In genomic region chr13:91101436-91101835, GRCh38 we compare ENCODE assay signal across 1 cellular context.
TF ChIP-seq lines count a peak whose summit lies in the region.

No MANE protein-coding gene starts in this region.

TF ChIP-seq in GM23338, 12 proteins besides CTCF, POLR2A, EP300 and RAD21 (continued from another document):
- TF ChIP-seq, protein P1, sequence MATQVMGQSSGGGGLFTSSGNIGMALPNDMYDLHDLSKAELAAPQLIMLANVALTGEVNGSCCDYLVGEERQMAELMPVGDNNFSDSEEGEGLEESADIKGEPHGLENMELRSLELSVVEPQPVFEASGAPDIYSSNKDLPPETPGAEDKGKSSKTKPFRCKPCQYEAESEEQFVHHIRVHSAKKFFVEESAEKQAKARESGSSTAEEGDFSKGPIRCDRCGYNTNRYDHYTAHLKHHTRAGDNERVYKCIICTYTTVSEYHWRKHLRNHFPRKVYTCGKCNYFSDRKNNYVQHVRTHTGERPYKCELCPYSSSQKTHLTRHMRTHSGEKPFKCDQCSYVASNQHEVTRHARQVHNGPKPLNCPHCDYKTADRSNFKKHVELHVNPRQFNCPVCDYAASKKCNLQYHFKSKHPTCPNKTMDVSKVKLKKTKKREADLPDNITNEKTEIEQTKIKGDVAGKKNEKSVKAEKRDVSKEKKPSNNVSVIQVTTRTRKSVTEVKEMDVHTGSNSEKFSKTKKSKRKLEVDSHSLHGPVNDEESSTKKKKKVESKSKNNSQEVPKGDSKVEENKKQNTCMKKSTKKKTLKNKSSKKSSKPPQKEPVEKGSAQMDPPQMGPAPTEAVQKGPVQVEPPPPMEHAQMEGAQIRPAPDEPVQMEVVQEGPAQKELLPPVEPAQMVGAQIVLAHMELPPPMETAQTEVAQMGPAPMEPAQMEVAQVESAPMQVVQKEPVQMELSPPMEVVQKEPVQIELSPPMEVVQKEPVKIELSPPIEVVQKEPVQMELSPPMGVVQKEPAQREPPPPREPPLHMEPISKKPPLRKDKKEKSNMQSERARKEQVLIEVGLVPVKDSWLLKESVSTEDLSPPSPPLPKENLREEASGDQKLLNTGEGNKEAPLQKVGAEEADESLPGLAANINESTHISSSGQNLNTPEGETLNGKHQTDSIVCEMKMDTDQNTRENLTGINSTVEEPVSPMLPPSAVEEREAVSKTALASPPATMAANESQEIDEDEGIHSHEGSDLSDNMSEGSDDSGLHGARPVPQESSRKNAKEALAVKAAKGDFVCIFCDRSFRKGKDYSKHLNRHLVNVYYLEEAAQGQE (IDR thresholded peaks at IDR 0.05; ENCODE audit: unreplicated experiment): no peak
- TF ChIP-seq NANOG (IDR thresholded peaks at IDR 0.05; ENCODE audit: borderline replicate concordance): no peak
- no peak for TF ChIP-seq ZNF331 (CRISPR knock-in tag; IDR thresholded peaks at IDR 0.05; ENCODE audit: low read depth)
- TF ChIP-seq STAT1 (IDR thresholded peaks at IDR 0.05; ENCODE audit: unreplicated experiment): no peak
- TF ChIP-seq, protein P2, sequence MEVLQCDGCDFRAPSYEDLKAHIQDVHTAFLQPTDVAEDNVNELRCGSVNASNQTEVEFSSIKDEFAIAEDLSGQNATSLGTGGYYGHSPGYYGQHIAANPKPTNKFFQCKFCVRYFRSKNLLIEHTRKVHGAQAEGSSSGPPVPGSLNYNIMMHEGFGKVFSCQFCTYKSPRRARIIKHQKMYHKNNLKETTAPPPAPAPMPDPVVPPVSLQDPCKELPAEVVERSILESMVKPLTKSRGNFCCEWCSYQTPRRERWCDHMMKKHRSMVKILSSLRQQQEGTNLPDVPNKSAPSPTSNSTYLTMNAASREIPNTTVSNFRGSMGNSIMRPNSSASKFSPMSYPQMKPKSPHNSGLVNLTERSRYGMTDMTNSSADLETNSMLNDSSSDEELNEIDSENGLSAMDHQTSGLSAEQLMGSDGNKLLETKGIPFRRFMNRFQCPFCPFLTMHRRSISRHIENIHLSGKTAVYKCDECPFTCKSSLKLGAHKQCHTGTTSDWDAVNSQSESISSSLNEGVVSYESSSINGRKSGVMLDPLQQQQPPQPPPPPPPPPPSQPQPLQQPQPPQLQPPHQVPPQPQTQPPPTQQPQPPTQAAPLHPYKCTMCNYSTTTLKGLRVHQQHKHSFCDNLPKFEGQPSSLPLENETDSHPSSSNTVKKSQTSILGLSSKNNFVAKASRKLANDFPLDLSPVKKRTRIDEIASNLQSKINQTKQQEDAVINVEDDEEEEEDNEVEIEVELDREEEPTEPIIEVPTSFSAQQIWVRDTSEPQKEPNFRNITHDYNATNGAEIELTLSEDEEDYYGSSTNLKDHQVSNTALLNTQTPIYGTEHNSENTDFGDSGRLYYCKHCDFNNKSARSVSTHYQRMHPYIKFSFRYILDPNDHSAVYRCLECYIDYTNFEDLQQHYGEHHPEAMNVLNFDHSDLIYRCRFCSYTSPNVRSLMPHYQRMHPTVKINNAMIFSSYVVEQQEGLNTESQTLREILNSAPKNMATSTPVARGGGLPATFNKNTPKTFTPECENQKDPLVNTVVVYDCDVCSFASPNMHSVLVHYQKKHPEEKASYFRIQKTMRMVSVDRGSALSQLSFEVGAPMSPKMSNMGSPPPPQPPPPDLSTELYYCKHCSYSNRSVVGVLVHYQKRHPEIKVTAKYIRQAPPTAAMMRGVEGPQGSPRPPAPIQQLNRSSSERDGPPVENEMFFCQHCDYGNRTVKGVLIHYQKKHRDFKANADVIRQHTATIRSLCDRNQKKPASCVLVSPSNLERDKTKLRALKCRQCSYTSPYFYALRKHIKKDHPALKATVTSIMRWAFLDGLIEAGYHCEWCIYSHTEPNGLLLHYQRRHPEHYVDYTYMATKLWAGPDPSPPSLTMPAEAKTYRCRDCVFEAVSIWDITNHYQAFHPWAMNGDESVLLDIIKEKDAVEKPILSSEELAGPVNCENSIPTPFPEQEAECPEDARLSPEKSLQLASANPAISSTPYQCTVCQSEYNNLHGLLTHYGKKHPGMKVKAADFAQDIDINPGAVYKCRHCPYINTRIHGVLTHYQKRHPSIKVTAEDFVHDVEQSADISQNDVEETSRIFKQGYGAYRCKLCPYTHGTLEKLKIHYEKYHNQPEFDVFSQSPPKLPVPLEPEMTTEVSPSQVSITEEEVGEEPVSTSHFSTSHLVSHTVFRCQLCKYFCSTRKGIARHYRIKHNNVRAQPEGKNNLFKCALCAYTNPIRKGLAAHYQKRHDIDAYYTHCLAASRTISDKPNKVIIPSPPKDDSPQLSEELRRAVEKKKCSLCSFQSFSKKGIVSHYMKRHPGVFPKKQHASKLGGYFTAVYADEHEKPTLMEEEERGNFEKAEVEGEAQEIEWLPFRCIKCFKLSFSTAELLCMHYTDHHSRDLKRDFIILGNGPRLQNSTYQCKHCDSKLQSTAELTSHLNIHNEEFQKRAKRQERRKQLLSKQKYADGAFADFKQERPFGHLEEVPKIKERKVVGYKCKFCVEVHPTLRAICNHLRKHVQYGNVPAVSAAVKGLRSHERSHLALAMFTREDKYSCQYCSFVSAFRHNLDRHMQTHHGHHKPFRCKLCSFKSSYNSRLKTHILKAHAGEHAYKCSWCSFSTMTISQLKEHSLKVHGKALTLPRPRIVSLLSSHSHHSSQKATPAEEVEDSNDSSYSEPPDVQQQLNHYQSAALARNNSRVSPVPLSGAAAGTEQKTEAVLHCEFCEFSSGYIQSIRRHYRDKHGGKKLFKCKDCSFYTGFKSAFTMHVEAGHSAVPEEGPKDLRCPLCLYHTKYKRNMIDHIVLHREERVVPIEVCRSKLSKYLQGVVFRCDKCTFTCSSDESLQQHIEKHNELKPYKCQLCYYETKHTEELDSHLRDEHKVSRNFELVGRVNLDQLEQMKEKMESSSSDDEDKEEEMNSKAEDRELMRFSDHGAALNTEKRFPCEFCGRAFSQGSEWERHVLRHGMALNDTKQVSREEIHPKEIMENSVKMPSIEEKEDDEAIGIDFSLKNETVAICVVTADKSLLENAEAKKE (CRISPR knock-in tag; IDR thresholded peaks at IDR 0.05): no peak
- TF ChIP-seq EZH2phosphoT487 (IDR thresholded peaks at IDR 0.05; ENCODE audit: unreplicated experiment): no peak
- no peak for TF ChIP-seq CREB1 (CRISPR knock-in tag; IDR thresholded peaks at IDR 0.05; ENCODE audit: low read depth)
- TF ChIP-seq EZH2 (IDR thresholded peaks at IDR 0.05; ENCODE audit: low read depth, unreplicated experiment): no peak
